1 cellular context compared by ENCODE assay signal in genomic region chr2:95316466-95317122, GRCh38.
TF ChIP-seq lines count a peak whose summit lies in the region.

No MANE protein-coding gene starts in this region.

TF ChIP-seq in GM23338, 12 proteins besides CTCF, POLR2A, EP300 and RAD21 (continued from another document):
- TF ChIP-seq REST (IDR thresholded peaks at IDR 0.05; ENCODE audit: unreplicated experiment) (no peak), NANOG (IDR thresholded peaks at IDR 0.05; ENCODE audit: borderline replicate concordance) (no peak)
